Comparison of ENCODE assay signal across 8 cellular contexts in the genomic region with DNA sequence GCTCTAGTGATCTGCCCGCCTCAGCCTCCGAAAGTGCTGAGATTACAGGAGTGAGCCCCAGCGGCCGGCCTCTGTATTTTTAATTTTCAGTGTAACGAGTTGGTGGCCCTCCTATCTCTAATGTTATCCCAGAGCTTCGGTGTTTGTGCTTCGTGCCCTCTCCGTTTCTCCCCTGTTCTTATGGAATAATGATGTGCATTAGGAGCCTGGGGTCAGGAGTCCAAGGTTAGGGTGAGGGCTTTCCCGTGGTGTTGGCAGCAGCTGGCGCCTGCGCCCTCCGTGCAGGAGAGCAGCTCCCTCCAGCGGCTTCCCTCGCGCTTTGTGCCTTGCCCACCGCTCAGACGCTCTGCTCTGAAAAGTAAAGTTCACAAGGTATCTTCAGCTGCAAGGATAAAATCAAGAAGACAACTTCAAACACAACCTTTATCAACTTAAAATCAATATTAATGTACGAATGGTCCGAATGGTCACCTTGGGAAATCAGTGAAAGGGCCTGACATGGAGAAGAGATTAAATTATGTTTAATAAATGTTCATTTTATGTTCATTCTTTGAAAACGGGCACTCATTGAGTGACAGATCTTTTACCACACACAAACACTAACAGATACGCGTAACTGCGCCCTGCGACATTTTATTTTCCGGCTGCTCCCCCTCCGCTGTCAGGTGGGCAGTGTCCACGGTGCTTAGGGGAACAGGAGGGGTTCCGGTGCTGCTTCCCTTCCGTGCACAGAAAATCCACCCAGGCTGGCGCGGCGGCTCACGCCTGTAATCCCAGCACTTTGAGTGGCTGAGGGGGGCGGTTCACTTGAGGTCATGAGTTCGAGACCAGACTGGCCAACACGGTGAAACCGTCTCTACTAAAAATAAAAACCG.
A peak's percentile ranks its signal among the peaks of the same experiment; 100 is the strongest.
DNase-seq lines count a peak whose midpoint lies in the region; ATAC-seq and TF ChIP-seq lines count a peak whose summit lies in the region.

No MANE protein-coding gene starts in this region.

- POLR2A ChIA-PET in A673 (lab: Charles Lee; ENCODE audit: low non-redundant PET): interaction anchor here (0.7 kb wide), 1 partner anchor 435 kb away, joined by 17 read pairs; no protein-coding TSS in a partner anchor

- H3K27me3 ChIP-seq in A673 (replicated peaks; ENCODE audit: insufficient read depth, low read depth, low read length, poor library complexity) (no peaks in the 10 kb centered on the region), breast epithelium (no peaks in the 10 kb centered on the region)

- intact Hi-C loops in A673 (cut with micrococcal nuclease; ENCODE audit: unreplicated experiment): loop anchor here (10.0 kb wide), 1 partner anchor 247 kb away; no protein-coding TSS in a partner anchor
- intact Hi-C loops in breast epithelium (cut with DNase I; ENCODE audit: low total_unique reads): no loop called here
- intact Hi-C loops in left colon (cut with DNase I, micrococcal nuclease): no loop called here

- H3K9me3 ChIP-seq in A673 (ENCODE audit: low read depth, low read length, poor library complexity, severe bottlenecking): no peaks in the 10 kb centered on the region
- no peaks in the 10 kb centered on the region for H3K9me3 ChIP-seq in breast epithelium

- peak; percentile 61 for TF ChIP-seq CTCF in A673 (conservative IDR thresholded peaks at IDR 0.05; ENCODE audit: low read depth, low read length)
- no peak for TF ChIP-seq CTCF in breast epithelium (IDR thresholded peaks at IDR 0.05)

- H3K4me3 ChIP-seq in A673 (ENCODE audit: low read depth, low read length, poor library complexity, severe bottlenecking): peak overlapping the region; percentile 48
- H3K4me3 ChIP-seq in breast epithelium: peak overlapping the region in 2 of 3 donors; percentile 63 to 68

- H3K36me3 ChIP-seq in A673 (ENCODE audit: insufficient read depth, low read length, poor library complexity, severe bottlenecking): no peaks in the 10 kb centered on the region
- no peaks in the 10 kb centered on the region for H3K36me3 ChIP-seq in breast epithelium

- no peak for TF ChIP-seq POLR2A in breast epithelium (IDR thresholded peaks at IDR 0.05)

- H3K27ac ChIP-seq in A673 (ENCODE audit: low read depth, low read length, poor library complexity, severe bottlenecking) (no peak overlapping the region), breast epithelium (peak overlapping the region; percentile 40 to 72)

- CTCF ChIA-PET in A673 (lab: Charles Lee): interaction anchor here (0.5 kb wide), 1 partner anchor 15 kb away, joined by 3 read pairs; no protein-coding TSS in a partner anchor

- H3K4me1 ChIP-seq in A673 (ENCODE audit: insufficient read depth, low read length, poor library complexity, severe bottlenecking): no peaks in the 10 kb centered on the region
- H3K4me1 ChIP-seq in breast epithelium: peaks cover 0 to 4% of the 10 kb centered on the region in 2 donors

- DNase-seq in A673 (ENCODE audit: low spot score) (peak; percentile 71), T-helper 9 cell (peak; percentile 8), breast epithelium (ENCODE audit: low spot score in 2 of 2) (no peak), left colon (peak; percentile 75 to 78), midbrain (lab: John Stamatoyannopoulos, UW) (no peak), cerebellar nuclear complex (lab: John Stamatoyannopoulos, UW) (no peak)
- peak; percentile 15 for DNase-seq in stimulated activated CD8-positive, alpha-beta memory T cell treated with anti-CD3 and anti-CD28 coated beads, Interleukin-12 subunit alpha, Interleukin-12 subunit beta, amount 100 ng/mL, for 1 hour (ENCODE audit: low read depth)

- peak; percentile 29 for ATAC-seq in GM21786 (IDR thresholded peaks at IDR 0.05; ENCODE audit: unreplicated experiment)
- ATAC-seq in left colon: peak; percentile 84

- BruUV-seq in A673 (replicated peaks; lab: Mats Ljungman, UMichigan): no TSS peak

Comparison
In these comparisons a context has a peak if more than half of its experiments do, and no peak if none do; other contexts are left out.
1. DNase-seq: peak in A673 (single experiment), T-helper 9 cell (single experiment), left colon (2 of 2) and stimulated activated CD8-positive, alpha-beta memory T cell treated with anti-CD3 and anti-CD28 coated beads, Interleukin-12 subunit alpha, Interleukin-12 subunit beta, amount 100 ng/mL, for 1 hour (single experiment); none in breast epithelium (0 of 2), midbrain (single experiment) and cerebellar nuclear complex (0 of 2).